In the genomic region with DNA sequence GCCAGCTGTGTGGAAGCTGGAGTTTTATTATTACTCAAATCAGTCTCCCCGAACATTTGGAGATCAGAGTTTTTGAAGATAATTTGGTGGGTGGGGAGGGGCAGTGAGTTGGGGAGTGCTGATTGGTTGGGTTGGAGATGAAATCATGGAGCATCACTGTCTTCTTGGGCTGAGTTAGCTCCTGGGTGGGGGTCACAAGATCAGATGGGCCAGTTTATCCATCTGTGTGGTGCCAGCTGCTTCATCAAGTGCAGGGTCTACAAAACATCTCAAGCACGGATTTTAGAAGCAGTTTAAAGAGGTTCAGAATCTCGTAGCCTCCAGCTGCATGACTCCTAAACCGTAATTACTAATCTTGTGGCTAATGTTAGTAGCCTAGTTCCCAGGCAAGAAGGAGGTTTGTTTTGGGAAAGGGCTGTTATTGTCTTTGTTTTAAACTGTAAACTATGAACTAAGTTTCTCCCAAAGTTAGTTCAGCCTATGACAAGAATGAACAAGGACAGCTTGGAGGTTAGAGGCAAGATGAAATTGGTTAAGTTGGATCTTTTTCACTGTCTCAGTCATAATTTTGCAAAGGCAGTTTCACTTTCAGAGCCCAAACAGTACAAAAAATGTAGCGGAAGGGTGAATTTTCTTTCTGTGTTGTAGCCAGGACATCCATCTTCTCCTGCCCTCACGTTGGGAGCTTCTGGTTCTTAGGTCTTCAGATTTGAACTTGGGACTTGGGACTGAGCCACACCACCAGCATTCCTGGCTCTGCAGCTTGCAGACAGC, we compare ENCODE assay signal across 11 cellular contexts. TPM values are rescaled to one million over a fixed set of nuclear protein-coding genes. Genes with fewer than 3 reads are reported as not detected.
A peak's percentile ranks its signal among the peaks of the same experiment; 100 is the strongest.
DNase-seq lines count a peak whose midpoint lies in the region; ATAC-seq and TF ChIP-seq lines count a peak whose summit lies in the region.
"Had no signal": no experiment of that assay in that cellular context is flagged by ENCODE, and none has a peak within 500 bp of the region (broad histone marks: within the 10 kb centered on the region; RNA-seq: fewer than 3 reads in every experiment).

No MANE protein-coding gene starts in this region.

- DNase-seq in activated T-cell treated with anti-CD3 and anti-CD28 coated beads, Interleukin-2, amount 50 U/mL, for 24 hours = no peak
- no peak for DNase-seq in activated T-cell treated with anti-CD3 and anti-CD28 coated beads for 4 hours
- DNase-seq in Panc1 (ENCODE audit: low read depth, low spot score) = no peak
- DNase-seq in fibroblast of gingiva (ENCODE audit: low read depth) = peak; percentile 18
- no peak for DNase-seq in tibial artery
- DNase-seq in NCI-H526 (lab: John Stamatoyannopoulos, UW) = no peak
- DNase-seq: NCI-H510A treated with DMSO at 0.1 percent for 48 hours; stimulated activated CD4-positive, alpha-beta T cell treated with anti-CD3 and anti-CD28 coated beads, Interleukin-4, amount 100 ng/mL, for 24 hours had no signal

- in situ Hi-C loops in Panc1 (cut with HindIII; ENCODE audit: low pct_unique_long_range_greater_than_20kb, low sequenced_read_pairs) = no loop called here

- CTCF ChIA-PET in Panc1 (lab: Charles Lee) = no interaction called here

- POLR2A ChIA-PET in Panc1 (lab: Charles Lee) = no interaction called here

- ATAC-seq in Panc1 (no peak), GM18873 (IDR thresholded peaks at IDR 0.05; ENCODE audit: low FRiP score, unreplicated experiment) (no peak), HG03354 (IDR thresholded peaks at IDR 0.05; ENCODE audit: poor library complexity, severe bottlenecking, unreplicated experiment) (no peak)

- H3K27me3 ChIP-seq in Panc1 (ENCODE audit: control insufficient read depth, insufficient read depth, low read length) (no peaks in the 10 kb centered on the region), tibial artery (no peaks in the 10 kb centered on the region)

- peaks cover 35% of the 10 kb centered on the region for H3K4me1 Mint-ChIP-seq in activated T-cell treated with anti-CD3 and anti-CD28 coated beads, Interleukin-2, amount 50 U/mL, for 24 hours (ENCODE audit: low read depth)

- no peak for TF ChIP-seq CTCF in Panc1 (IDR thresholded peaks at IDR 0.05)
- no peak for TF ChIP-seq CTCF in tibial artery (IDR thresholded peaks at IDR 0.05)

- intact Hi-C loops in Panc1 (cut with micrococcal nuclease; ENCODE audit: unreplicated experiment) (no loop called here), tibial artery (cut with DNase I; ENCODE audit: low total_unique reads) (no loop called here)

- no peak overlapping the region for H3K4me3 ChIP-seq in Panc1 (ENCODE audit: low read depth in 2 of 2, low read length in 2 of 2)
- H3K4me3 ChIP-seq in tibial artery = peak overlapping the region; percentile 7 to 14

- peaks cover 3% of the 10 kb centered on the region for H3K27me3 Mint-ChIP-seq in activated T-cell treated with anti-CD3 and anti-CD28 coated beads, Interleukin-2, amount 50 U/mL, for 24 hours
- H3K27me3 Mint-ChIP-seq: type B pancreatic cell had no signal

- H3K27ac ChIP-seq in Panc1 (ENCODE audit: low read length) = peak overlapping the region; percentile 70
- peak overlapping the region; percentile 44 to 64 for H3K27ac ChIP-seq in tibial artery

- H3K4me3 Mint-ChIP-seq in activated T-cell treated with anti-CD3 and anti-CD28 coated beads, Interleukin-2, amount 50 U/mL, for 24 hours = no peak overlapping the region
- H3K4me3 Mint-ChIP-seq: type B pancreatic cell had no signal

- H3K4me1 ChIP-seq in Panc1 (ENCODE audit: control insufficient read depth, insufficient read depth, low read length) (peaks cover 6% of the 10 kb centered on the region; the same call in 1 of the 2 replicates), tibial artery (peaks cover 0 to 7% (median under 1%) of the 10 kb centered on the region in 4 donors)

- no peaks in the 10 kb centered on the region for H3K9me3 Mint-ChIP-seq in activated T-cell treated with anti-CD3 and anti-CD28 coated beads, Interleukin-2, amount 50 U/mL, for 24 hours
- H3K9me3 Mint-ChIP-seq: type B pancreatic cell had no signal

- no TSS peak for BruUV-seq in Panc1 (replicated peaks; lab: Mats Ljungman, UMichigan)

- H3K27ac Mint-ChIP-seq in activated T-cell treated with anti-CD3 and anti-CD28 coated beads, Interleukin-2, amount 50 U/mL, for 24 hours = peak overlapping the region; percentile 82
- H3K27ac Mint-ChIP-seq: type B pancreatic cell had no signal

- no peaks in the 10 kb centered on the region for H3K36me3 Mint-ChIP-seq in activated T-cell treated with anti-CD3 and anti-CD28 coated beads, Interleukin-2, amount 50 U/mL, for 24 hours (ENCODE audit: low read depth)
- H3K36me3 Mint-ChIP-seq: type B pancreatic cell had no signal

- H3K9me3 ChIP-seq in Panc1 (ENCODE audit: control insufficient read depth, insufficient read depth, low read depth, low read length) (no peaks in the 10 kb centered on the region; the same call in 1 of the 2 replicates), tibial artery (no peaks in the 10 kb centered on the region)

- no peaks in the 10 kb centered on the region for H3K36me3 ChIP-seq in Panc1 (ENCODE audit: control insufficient read depth, insufficient read depth, low read length)
- no peaks in the 10 kb centered on the region for H3K36me3 ChIP-seq in tibial artery

RNA-seq across cellular contexts. Expression of a gene that starts 43.1 kb away (rescaled TPM):
- 177 TPM for total RNA-seq in Panc1 (2021; ENCODE audit: unreplicated experiment)
- polyA plus RNA-seq in Panc1 (2012; ENCODE audit: insufficient read length) = 108 TPM

Comparison
In these comparisons a context has a peak if more than half of its experiments do, and no peak if none do; other contexts are left out.
1. H3K4me3 ChIP-seq: peak in tibial artery (2 of 2); none in Panc1 (0 of 2).